In genomic region chrX:22800360-22800759, GRCh38 we compare ENCODE assay signal across 11 cellular contexts.
DNase-seq lines count a peak whose midpoint lies in the region; ATAC-seq, FAIRE-seq and TF ChIP-seq lines count a peak whose summit lies in the region.
"Had no signal": no experiment of that assay in that cellular context is flagged by ENCODE, and none has a peak within 500 bp of the region (broad histone marks: within the 10 kb centered on the region; RNA-seq: fewer than 3 reads in every experiment).

No MANE protein-coding gene starts in this region.

- CTCF ChIA-PET in HepG2 (lab: Yijun Ruan, JAX; ENCODE audit: low intra/inter-chr PET ratio, low total read pairs), result no interaction called here

- no peak for TF ChIP-seq POLR2A in HepG2 (IDR thresholded peaks at IDR 0.05; ENCODE audit: insufficient read depth in 1 of 2, low read depth in 2 of 2, low read length in 2 of 2)

- no peak overlapping the region for H3K9ac ChIP-seq in HepG2 (ENCODE audit: insufficient read depth, low read depth, low read length)

- ATAC-seq in left ventricle myocardium superior, result peak; percentile 27
- no peak for ATAC-seq in HepG2

- intact Hi-C loops in left ventricle myocardium superior (cut with micrococcal nuclease), result no loop called here
- intact Hi-C loops in HepG2 (cut with micrococcal nuclease; ENCODE audit: unreplicated experiment), result no loop called here

- no peak for TF ChIP-seq EP300 in HepG2 (IDR thresholded peaks at IDR 0.05; ENCODE audit: low read depth in 2 of 2, low read length in 2 of 2)
- TF ChIP-seq EP300 in HepG2 (CRISPR knock-in tag; IDR thresholded peaks at IDR 0.05; ENCODE audit: borderline replicate concordance), result no peak

- no peaks in the 10 kb centered on the region; the same call in 1 of the 2 replicates for H3K27me3 Mint-ChIP-seq in HFFc6 (ENCODE audit: insufficient read depth)

- POLR2A ChIA-PET in HepG2 (lab: Yijun Ruan, JAX), result no interaction called here

- H3K36me3 Mint-ChIP-seq in HFFc6 (ENCODE audit: low read depth), result no peaks in the 10 kb centered on the region
- H3K36me3 Mint-ChIP-seq: CD14-positive monocyte had no signal

- no peaks in the 10 kb centered on the region for H3K36me3 ChIP-seq in HepG2 (replicated peaks in 1 of 2; ENCODE audit: control insufficient read depth in 1 of 2, insufficient read depth in 2 of 2, low read length in 2 of 2)

- no peak for FAIRE-seq in HepG2 (lab: Jason Lieb, UNC)

- H3K9me3 Mint-ChIP-seq in HFFc6, result no peaks in the 10 kb centered on the region

- no peak overlapping the region for H3K4me3 ChIP-seq in HepG2 (replicated peaks in 1 of 3; ENCODE audit: insufficient read depth in 1 of 3, low read depth in 2 of 3, low read length in 3 of 3)

- no peaks in the 10 kb centered on the region for H3K9me3 ChIP-seq in HepG2 (ENCODE audit: low read length)

- 35% methylated on average over 4 of the region's 4 CpGs for WGBS in HepG2 (ENCODE audit: low lambda C conversion rate)

- no peaks in the 10 kb centered on the region for H3K4me1 ChIP-seq in HepG2 (ENCODE audit: insufficient read depth, low read length)

- H3K27ac ChIP-seq in HepG2 (ENCODE audit: extremely low read length, insufficient read depth, low read length) (no peak overlapping the region), substantia nigra (ENCODE audit: low read depth, low read length, poor library complexity, severe bottlenecking) (no peak overlapping the region)

- H3K4me1 Mint-ChIP-seq in HFFc6 (ENCODE audit: low read depth), result peaks cover 32% of the 10 kb centered on the region

- no peaks in the 10 kb centered on the region for H3K79me2 ChIP-seq in HepG2 (ENCODE audit: insufficient read depth, low read length)

- peak overlapping the region; percentile 59 for H3K4me3 Mint-ChIP-seq in HFFc6
- H3K4me3 Mint-ChIP-seq: CD14-positive monocyte had no signal

- TF ChIP-seq CTCF in HFFc6 (IDR thresholded peaks at IDR 0.05) (no peak), HepG2 (CRISPR knock-in tag; IDR thresholded peaks at IDR 0.05) (no peak)

- DNase-seq in A172 (ENCODE audit: low spot score), result peak; percentile 90
- peak; percentile 88 for DNase-seq in HFFc6
- peak; percentile 8 for DNase-seq in T1000 (lab: John Stamatoyannopoulos, UW)
- peak; percentile 19 for DNase-seq in left ventricle myocardium superior
- no peak for DNase-seq in cerebellar nuclear complex (lab: John Stamatoyannopoulos, UW)
- DNase-seq in HepG2 (ENCODE audit: low spot score), result no peak
- no peak for DNase-seq in substantia nigra (lab: John Stamatoyannopoulos, UW)
- no peak for DNase-seq in cortex of kidney (lab: John Stamatoyannopoulos, UW)
- DNase-seq: Karpas-422, posterior cingulate gyrus had no signal

- no peaks in the 10 kb centered on the region for H3K27me3 ChIP-seq in HepG2 (ENCODE audit: control insufficient read depth in 1 of 2, insufficient read depth in 2 of 2, low read length in 2 of 2)

- in situ Hi-C loops in HepG2 (cut with HindIII; ENCODE audit: extremely low pct_ligation_motif_present, low pct_unique_long_range_greater_than_20kb), result no loop called here

- H3K27ac Mint-ChIP-seq in HFFc6, result peak overlapping the region; percentile 90
- H3K27ac Mint-ChIP-seq: CD14-positive monocyte had no signal

- H3K4me2 ChIP-seq in HepG2 (ENCODE audit: low read depth, low read length), result no peak overlapping the region

- H2AFZ ChIP-seq in HepG2 (ENCODE audit: low read length), result no peak overlapping the region

- no TSS peak for BruUV-seq in HepG2 (replicated peaks; lab: Mats Ljungman, UMichigan)

- no peak for TF ChIP-seq RAD21 in HepG2 (CRISPR knock-in tag; IDR thresholded peaks at IDR 0.05)

- H4K20me1 ChIP-seq in HepG2 (ENCODE audit: insufficient read depth, low read length), result no peaks in the 10 kb centered on the region

TF ChIP-seq in HepG2, 621 proteins besides CTCF, POLR2A, EP300 and RAD21:
- TF ChIP-seq ZBTB3 (CRISPR knock-in tag; IDR thresholded peaks at IDR 0.05; ENCODE audit: borderline replicate concordance, low read depth), result no peak
- no peak for TF ChIP-seq NFE2 (CRISPR knock-in tag; IDR thresholded peaks at IDR 0.05)
- TF ChIP-seq IRF9 (CRISPR knock-in tag; IDR thresholded peaks at IDR 0.05; ENCODE audit: borderline replicate concordance), result no peak
- TF ChIP-seq PHF8 (CRISPR knock-in tag; IDR thresholded peaks at IDR 0.05), result no peak
- no peak for TF ChIP-seq KAT2B (IDR thresholded peaks at IDR 0.05; ENCODE audit: borderline replicate concordance, low read depth, low read length)
- TF ChIP-seq ZNF460 (CRISPR knock-in tag; IDR thresholded peaks at IDR 0.05; ENCODE audit: borderline replicate concordance), result no peak
- TF ChIP-seq FOXC1 (CRISPR knock-in tag; IDR thresholded peaks at IDR 0.05; ENCODE audit: borderline replicate concordance), result no peak
- no peak for TF ChIP-seq HMGXB3 (CRISPR knock-in tag; IDR thresholded peaks at IDR 0.05; ENCODE audit: borderline replicate concordance)
- no peak for TF ChIP-seq ZBTB34 (CRISPR knock-in tag; IDR thresholded peaks at IDR 0.05)
- no peak for TF ChIP-seq ZBTB33 (CRISPR knock-in tag; IDR thresholded peaks at IDR 0.05)
- TF ChIP-seq THAP8 (CRISPR knock-in tag; IDR thresholded peaks at IDR 0.05; ENCODE audit: borderline replicate concordance), result no peak

Comparison
In these comparisons a context has a peak if more than half of its experiments do, and no peak if none do; other contexts are left out.
1. DNase-seq: peak in A172 (single experiment), HFFc6 (single experiment), T1000 (single experiment) and left ventricle myocardium superior (single experiment); none in cerebellar nuclear complex (0 of 2), HepG2 (single experiment), substantia nigra (0 of 49) and cortex of kidney (single experiment).